In the genomic region with DNA sequence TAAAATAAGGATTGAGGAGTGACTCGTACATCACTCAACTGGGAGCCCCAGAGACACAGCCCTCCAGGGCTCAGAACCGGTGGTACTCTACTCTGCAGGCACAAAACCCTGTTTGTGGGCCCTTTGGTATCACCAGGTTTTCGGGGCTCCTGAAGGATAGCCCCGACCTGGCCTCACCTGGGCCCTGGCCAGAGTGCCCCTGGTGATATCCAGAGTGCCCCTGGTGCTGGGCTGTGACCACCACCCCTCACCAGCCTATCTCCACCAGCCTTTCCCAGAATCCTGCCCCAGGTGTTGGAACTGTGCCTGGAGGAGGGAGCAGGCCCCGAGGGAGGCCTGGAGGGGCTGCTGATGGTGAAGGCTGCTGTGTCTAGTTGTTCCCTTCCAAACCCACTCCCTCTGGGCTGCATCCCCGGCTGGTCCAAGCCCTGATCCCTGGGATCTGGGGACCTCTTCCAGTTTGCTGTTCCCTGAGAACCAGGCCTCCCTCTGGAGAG, we compare ENCODE assay signal across 11 cellular contexts. TPM values are rescaled to one million over a fixed set of nuclear protein-coding genes. Genes with fewer than 3 reads are reported as not detected.
A peak's percentile ranks its signal among the peaks of the same experiment; 100 is the strongest.
DNase-seq lines count a peak whose midpoint lies in the region; TF ChIP-seq lines count a peak whose summit lies in the region.
"Had no signal": no experiment of that assay in that cellular context is flagged by ENCODE, and none has a peak within 500 bp of the region (broad histone marks: within the 10 kb centered on the region; RNA-seq: fewer than 3 reads in every experiment).

No MANE protein-coding gene starts in this region.

- TF ChIP-seq CTCF in coronary artery (IDR thresholded peaks at IDR 0.05), result no peak

- no peaks in the 10 kb centered on the region for H3K9me3 ChIP-seq in muscle layer of colon (ENCODE audit: low read length)

- DNase-seq in NCI-H82 (lab: John Stamatoyannopoulos, UW) (peak; percentile 22), NCI-H82 treated with DMSO at 0.1 percent for 48 hours (lab: John Stamatoyannopoulos, UW; ENCODE audit: unreplicated experiment) (no peak), coronary artery (ENCODE audit: low spot score) (peak; percentile 85), NCI-H2107 treated with DMSO at 0.1 percent for 48 hours (lab: John Stamatoyannopoulos, UW; ENCODE audit: unreplicated experiment) (no peak), T1000 (lab: John Stamatoyannopoulos, UW) (no peak)
- DNase-seq in activated naive CD4-positive, alpha-beta T cell (lab: John Stamatoyannopoulos, UW), result no peak
- DNase-seq: SIG-M5 had no signal

- H3K4me1 ChIP-seq in muscle layer of colon (ENCODE audit: insufficient read depth, low read length) (peaks cover 11% of the 10 kb centered on the region), urinary bladder (ENCODE audit: insufficient read depth) (peaks cover 2% of the 10 kb centered on the region)

- H3K36me3 ChIP-seq in muscle layer of colon (ENCODE audit: insufficient read depth, low read length) (no peaks in the 10 kb centered on the region), urinary bladder (ENCODE audit: insufficient read depth) (no peaks in the 10 kb centered on the region)

- H3K4me3 ChIP-seq in coronary artery, result no peak overlapping the region
- H3K4me3 ChIP-seq in muscle layer of colon (ENCODE audit: low read depth in 1 of 2, low read length in 2 of 2), result no peak overlapping the region
- H3K4me3 ChIP-seq in urinary bladder (ENCODE audit: low read depth, low read length), result no peak overlapping the region

- H3K27ac ChIP-seq in coronary artery (peak overlapping the region; percentile 86 to 92), muscle layer of colon (ENCODE audit: low read depth, low read length) (peak overlapping the region; percentile 27), urinary bladder (ENCODE audit: low read depth) (peak overlapping the region; percentile 43)

- H3K27me3 ChIP-seq in muscle layer of colon (ENCODE audit: control insufficient read depth in 1 of 2, insufficient read depth in 2 of 2, low read length in 2 of 2), result no peaks in the 10 kb centered on the region

- WGBS in urinary bladder, result 62% methylated on average over 6 of the region's 6 CpGs

- no peak overlapping the region for H3K9ac ChIP-seq in muscle layer of colon (ENCODE audit: low read length)

RNA-seq across cellular contexts. Expression of gene GGT5, which starts 2.2 kb away (rescaled TPM):
- total RNA-seq in urinary bladder, result 3.4 TPM
- polyA plus RNA-seq in urinary bladder, result 101 TPM
- total RNA-seq: A673, M059J had no signal

RNA-seq across cellular contexts. Expression of gene SPECC1L, which starts 23.6 kb away (rescaled TPM):
- total RNA-seq in urinary bladder, result 50.3 TPM
- polyA plus RNA-seq in urinary bladder, result 29.8 TPM

Comparison
In these comparisons a context has a peak if more than half of its experiments do, and no peak if none do; other contexts are left out.
1. DNase-seq: peak in NCI-H82 (single experiment) and coronary artery (single experiment); none in NCI-H82 treated with DMSO at 0.1 percent for 48 hours (single experiment), NCI-H2107 treated with DMSO at 0.1 percent for 48 hours (single experiment), T1000 (single experiment) and activated naive CD4-positive, alpha-beta T cell (0 of 4).
2. H3K27ac ChIP-seq: peak in every context shown above with its lines; median percentile 89 in coronary artery; 43 in urinary bladder; 27 in muscle layer of colon.